16 cellular contexts compared by ENCODE assay signal in the genomic region with DNA sequence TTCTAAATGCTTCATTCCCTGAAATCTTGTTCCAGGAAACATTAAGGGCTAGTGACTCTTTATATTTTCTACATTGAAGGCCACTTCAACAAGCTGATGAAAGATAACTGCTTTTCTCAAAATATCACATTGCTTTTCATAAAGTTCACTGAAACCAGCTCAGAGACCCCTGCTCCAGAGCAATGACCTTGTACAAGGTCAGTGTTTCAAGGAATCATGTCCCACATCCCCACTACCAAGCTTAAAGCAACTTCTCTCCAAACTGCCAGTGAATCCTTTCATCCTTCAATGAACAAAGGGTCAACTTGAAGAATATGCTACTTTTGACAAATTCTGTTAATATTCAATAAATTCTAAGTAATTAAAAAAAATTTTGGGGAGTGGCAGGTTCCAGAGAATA. TPM values are rescaled to one million over a fixed set of nuclear protein-coding genes. Genes with fewer than 3 reads are reported as not detected.
DNase-seq lines count a peak whose midpoint lies in the region; ATAC-seq, FAIRE-seq and TF ChIP-seq lines count a peak whose summit lies in the region.
"Had no signal": no experiment of that assay in that cellular context is flagged by ENCODE, and none has a peak within 500 bp of the region (broad histone marks: within the 10 kb centered on the region; RNA-seq: fewer than 3 reads in every experiment).

No MANE protein-coding gene starts in this region.

- H3K27me3 ChIP-seq in right atrium auricular region (no peaks in the 10 kb centered on the region), neural progenitor cell (no peaks in the 10 kb centered on the region)
- H3K27me3 ChIP-seq: BE2C had no signal

- H3K27ac ChIP-seq in right atrium auricular region (peak overlapping the region; percentile 78 to 94), neural progenitor cell (no peak overlapping the region)
- H3K27ac ChIP-seq: lower lobe of right lung had no signal

- H3K9me3 Mint-ChIP-seq in activated naive CD8-positive, alpha-beta T cell treated with anti-CD3 and anti-CD28 coated beads, Interleukin-2, amount 50 U/mL, for 24 hours: no peaks in the 10 kb centered on the region
- no peaks in the 10 kb centered on the region for H3K9me3 Mint-ChIP-seq in neural progenitor cell
- H3K9me3 Mint-ChIP-seq: type B pancreatic cell had no signal

- peaks cover 11% of the 10 kb centered on the region for H3K36me3 ChIP-seq in right atrium auricular region
- no peaks in the 10 kb centered on the region for H3K36me3 ChIP-seq in neural progenitor cell

- H3K4me1 Mint-ChIP-seq in activated naive CD8-positive, alpha-beta T cell treated with anti-CD3 and anti-CD28 coated beads, Interleukin-2, amount 50 U/mL, for 24 hours: peaks cover 58% of the 10 kb centered on the region
- H3K4me1 Mint-ChIP-seq in neural progenitor cell: peaks cover 22% of the 10 kb centered on the region

- H2AFZ ChIP-seq in neural progenitor cell (replicated peaks): no peak overlapping the region

- H3K4me1 ChIP-seq in right atrium auricular region: peaks cover 0 to 68% of the 10 kb centered on the region in 2 donors
- peaks cover 28% of the 10 kb centered on the region for H3K4me1 ChIP-seq in neural progenitor cell
- H3K4me1 ChIP-seq: BE2C had no signal

- peaks cover 35% of the 10 kb centered on the region for H3K36me3 Mint-ChIP-seq in activated naive CD8-positive, alpha-beta T cell treated with anti-CD3 and anti-CD28 coated beads, Interleukin-2, amount 50 U/mL, for 24 hours (ENCODE audit: low read depth)
- peaks cover 10% of the 10 kb centered on the region for H3K36me3 Mint-ChIP-seq in neural progenitor cell

- no peak for DNase-seq in right atrium auricular region (ENCODE audit: low spot score)
- DNase-seq in Right ventricle myocardium inferior (ENCODE audit: missing footprints): no peak
- DNase-seq in activated naive CD8-positive, alpha-beta T cell treated with anti-CD3 and anti-CD28 coated beads, Interleukin-2, amount 50 U/mL, for 24 hours: no peak
- DNase-seq in neural progenitor cell (ENCODE audit: low spot score): no peak
- no peak for DNase-seq in NOMO-1 treated with dmso at 0.1 percent for 144 hours (lab: John Stamatoyannopoulos, UW; ENCODE audit: unreplicated experiment)
- no peak for DNase-seq in HTR-8/SVneo (ENCODE audit: insufficient read length, low spot score)
- DNase-seq: activated CD4-positive, alpha-beta T cell treated with anti-CD3 and anti-CD28 coated beads, Interleukin-2, amount 50 U/mL, for 1 hour; BE2C; HCEC 1CT; lower lobe of right lung had no signal

- H4K20me1 ChIP-seq in neural progenitor cell (ENCODE audit: low read depth): no peaks in the 10 kb centered on the region

- no peaks in the 10 kb centered on the region for H3K79me2 ChIP-seq in neural progenitor cell (ENCODE audit: low read depth)

- FAIRE-seq in HTR-8/SVneo (lab: Jason Lieb, UNC): no peak

- no peak for TF ChIP-seq CTCF in right atrium auricular region (IDR thresholded peaks at IDR 0.05)
- no peak for TF ChIP-seq CTCF in neural progenitor cell (IDR thresholded peaks at IDR 0.05)

- H3K4me3 ChIP-seq in right atrium auricular region (no peak overlapping the region), neural progenitor cell (no peak overlapping the region)
- H3K4me3 ChIP-seq: lower lobe of right lung, smooth muscle cell had no signal

- intact Hi-C loops in Right ventricle myocardium inferior (cut with DNase I): loop anchor here (1.0 kb wide), 2 partner anchors 21 to 25 kb away; a partner anchor contains a TSS

- H3K27ac Mint-ChIP-seq in activated naive CD8-positive, alpha-beta T cell treated with anti-CD3 and anti-CD28 coated beads, Interleukin-2, amount 50 U/mL, for 24 hours: peak overlapping the region; percentile 93
- H3K27ac Mint-ChIP-seq in neural progenitor cell: peak overlapping the region; percentile 72
- H3K27ac Mint-ChIP-seq: type B pancreatic cell had no signal

- no peak overlapping the region for H3K4me2 ChIP-seq in neural progenitor cell
- H3K4me2 ChIP-seq: smooth muscle cell had no signal

- H3K27me3 Mint-ChIP-seq in activated naive CD8-positive, alpha-beta T cell treated with anti-CD3 and anti-CD28 coated beads, Interleukin-2, amount 50 U/mL, for 24 hours: no peaks in the 10 kb centered on the region
- H3K27me3 Mint-ChIP-seq in neural progenitor cell (ENCODE audit: insufficient read depth, low read depth): no peaks in the 10 kb centered on the region
- H3K27me3 Mint-ChIP-seq: type B pancreatic cell had no signal

- ATAC-seq in Right ventricle myocardium inferior (no peak), HG02885 (IDR thresholded peaks at IDR 0.05; ENCODE audit: poor library complexity, unreplicated experiment) (no peak)
- ATAC-seq in activated naive CD8-positive, alpha-beta T cell treated with anti-CD3 and anti-CD28 coated beads, Interleukin-2, amount 50 U/mL, for 24 hours: no peak

- H3K9me3 ChIP-seq in right atrium auricular region (no peaks in the 10 kb centered on the region), neural progenitor cell (ENCODE audit: low read depth) (no peaks in the 10 kb centered on the region)
- H3K9me3 ChIP-seq: BE2C, lower lobe of right lung had no signal

- H3K4me3 Mint-ChIP-seq in activated naive CD8-positive, alpha-beta T cell treated with anti-CD3 and anti-CD28 coated beads, Interleukin-2, amount 50 U/mL, for 24 hours: peak overlapping the region; percentile 62
- H3K4me3 Mint-ChIP-seq in neural progenitor cell: no peak overlapping the region
- H3K4me3 Mint-ChIP-seq: type B pancreatic cell had no signal

- H3K9ac ChIP-seq in neural progenitor cell: no peak overlapping the region

- H3F3A ChIP-seq in neural progenitor cell (ENCODE audit: low read depth): peaks cover 37% of the 10 kb centered on the region

RNA-seq across cellular contexts. Expression of a gene that starts 12.0 kb away (rescaled TPM):
- 10 to 100 TPM in 1 of 2 donors, 1 to 10 TPM in 1; 9.5 to 29.7 TPM for total RNA-seq in right atrium auricular region
- total RNA-seq in Right ventricle myocardium inferior: 17.2 TPM
- total RNA-seq in neural progenitor cell (ENCODE audit: low replicate concordance): 15.2 and 15.7 TPM in 2 replicates

RNA-seq across cellular contexts. Expression of a gene that starts 21.0 kb away (rescaled TPM):
- 10 to 100 TPM; 15.8 to 28.6 TPM for total RNA-seq in right atrium auricular region
- total RNA-seq in Right ventricle myocardium inferior: 49.3 TPM
- total RNA-seq in neural progenitor cell (ENCODE audit: low replicate concordance): 0.67 and 2.6 TPM in 2 replicates

RNA-seq across cellular contexts. Expression of a gene that starts 23.5 kb away (rescaled TPM):
- total RNA-seq in right atrium auricular region (1 to 10 TPM; 5.9 to 8.5 TPM), Right ventricle myocardium inferior (7.9 TPM), neural progenitor cell (ENCODE audit: low replicate concordance) (13.7 and 21.7 TPM in 2 replicates)

RNA-seq across cellular contexts. Expression of a gene that starts 26.2 kb away (rescaled TPM):
- total RNA-seq in right atrium auricular region (1 to 10 TPM in 1 of 2 donors, under 1 TPM in 1; 0.70 to 1.3 TPM), Right ventricle myocardium inferior (1.2 TPM), neural progenitor cell (ENCODE audit: low replicate concordance) (0.53 TPM in 1 of 2 replicates, not detected in the other)
- total RNA-seq: dermis microvascular lymphatic vessel endothelial cell, RPMI7951, smooth muscle cell had no signal

RNA-seq across cellular contexts. Expression of a gene that starts 32.8 kb away (rescaled TPM):
- total RNA-seq in right atrium auricular region (not detected), Right ventricle myocardium inferior (not detected), neural progenitor cell (ENCODE audit: low replicate concordance) (not detected in 2 replicates)
- total RNA-seq: dermis microvascular lymphatic vessel endothelial cell, fibroblast of lung, RPMI7951, smooth muscle cell had no signal
